ENCODE assay signal across 8 cellular contexts in genomic region chr1:12407050-12407961, GRCh38.
A peak's percentile ranks its signal among the peaks of the same experiment; 100 is the strongest.
DNase-seq lines count a peak whose midpoint lies in the region; ATAC-seq and TF ChIP-seq lines count a peak whose summit lies in the region.

No MANE protein-coding gene starts in this region.

- TF ChIP-seq CTCF in right atrium auricular region (IDR thresholded peaks at IDR 0.05) = peak in 1 of 2 donors; percentile 62

- intact Hi-C loops in activated naive CD4-positive, alpha-beta T cell treated with anti-CD3 and anti-CD28 coated beads for 36 hours (cut with micrococcal nuclease) = loop anchor here (1.0 to 5.0 kb wide), 7 partner anchors 21 to 212 kb away; no protein-coding TSS in a partner anchor
- intact Hi-C loops in activated T-helper 2 cell treated with anti-CD3 and anti-CD28 coated beads, Interferon-gamma antibody, Interleukin-2, Interleukin-4, amounts not matched to agents 10 μg/mL and 5 μg/mL and 100 μg/mL, durations not matched to agents 14 hours and 24 hours and 36 hours (cut with micrococcal nuclease) = loop anchor here (1.0 to 5.0 kb wide), 3 partner anchors 27 to 212 kb away; no protein-coding TSS in a partner anchor

- DNase-seq in activated naive CD4-positive, alpha-beta T cell treated with anti-CD3 and anti-CD28 coated beads for 36 hours = peak; percentile 46
- no peak for DNase-seq in activated naive CD4-positive, alpha-beta T cell treated with Interleukin-2 at 50 U/mL for 16 hours
- DNase-seq in activated naive CD8-positive, alpha-beta T cell treated with anti-CD3 and anti-CD28 coated beads, Interleukin-2, amount 10 ng/mL, durations not matched to agents 7 days and 5 days = no peak
- DNase-seq in right atrium auricular region (ENCODE audit: low spot score) = no peak
- DNase-seq in stimulated activated CD4-positive, alpha-beta T cell treated with anti-CD3 and anti-CD28 coated beads, Interleukin-12 subunit alpha, Interleukin-12 subunit beta, amount 100 ng/mL, for 4 hours = no peak
- DNase-seq in activated T-helper 2 cell treated with anti-CD3 and anti-CD28 coated beads, Interferon-gamma antibody, Interleukin-2, Interleukin-4, amounts not matched to agents 10 μg/mL and 5 μg/mL and 100 μg/mL, durations not matched to agents 14 hours and 24 hours and 36 hours (ENCODE audit: low spot score) = no peak

- POLR2A ChIA-PET in activated naive CD8-positive, alpha-beta T cell treated with anti-CD3 and anti-CD28 coated beads, Interleukin-2, amount 10 ng/mL, durations not matched to agents 7 days and 5 days (lab: Charles Lee) = interaction anchor here (0.6 to 1.4 kb wide), 9 partner anchors 9 to 212 kb away, joined by 3 to 9 read pairs (median 3); partner anchors contain the start of gene DHRS3

- no peak overlapping the region for H3K4me3 Mint-ChIP-seq in activated naive CD4-positive, alpha-beta T cell treated with anti-CD3 and anti-CD28 coated beads for 36 hours
- no peak overlapping the region for H3K4me3 Mint-ChIP-seq in activated naive CD8-positive, alpha-beta T cell treated with anti-CD3 and anti-CD28 coated beads, Interleukin-2, amount 10 ng/mL, durations not matched to agents 7 days and 5 days
- no peak overlapping the region for H3K4me3 Mint-ChIP-seq in stimulated activated memory B cell treated with anti-CD40 and anti-IgM and Interleukin-4, amounts not matched to agents 10 μg/mL and 1 μg/mL and 100 μg/mL, for 72 hours
- H3K4me3 Mint-ChIP-seq in activated T-helper 2 cell treated with anti-CD3 and anti-CD28 coated beads, Interferon-gamma antibody, Interleukin-2, Interleukin-4, amounts not matched to agents 10 μg/mL and 5 μg/mL and 100 μg/mL, durations not matched to agents 14 hours and 24 hours and 36 hours (ENCODE audit: low read depth) = no peak overlapping the region

- peaks cover 33% of the 10 kb centered on the region for H3K36me3 ChIP-seq in right atrium auricular region

- no peak overlapping the region for H3K4me3 ChIP-seq in right atrium auricular region

- H3K27ac ChIP-seq in right atrium auricular region = peak overlapping the region; percentile 44 to 74

- no peaks in the 10 kb centered on the region for H3K27me3 ChIP-seq in right atrium auricular region

- no peaks in the 10 kb centered on the region for H3K27me3 Mint-ChIP-seq in activated naive CD4-positive, alpha-beta T cell treated with anti-CD3 and anti-CD28 coated beads for 36 hours (ENCODE audit: low read depth)
- no peaks in the 10 kb centered on the region for H3K27me3 Mint-ChIP-seq in activated naive CD8-positive, alpha-beta T cell treated with anti-CD3 and anti-CD28 coated beads, Interleukin-2, amount 10 ng/mL, durations not matched to agents 7 days and 5 days
- H3K27me3 Mint-ChIP-seq in stimulated activated memory B cell treated with anti-CD40 and anti-IgM and Interleukin-4, amounts not matched to agents 10 μg/mL and 1 μg/mL and 100 μg/mL, for 72 hours = no peaks in the 10 kb centered on the region
- no peaks in the 10 kb centered on the region for H3K27me3 Mint-ChIP-seq in activated T-helper 2 cell treated with anti-CD3 and anti-CD28 coated beads, Interferon-gamma antibody, Interleukin-2, Interleukin-4, amounts not matched to agents 10 μg/mL and 5 μg/mL and 100 μg/mL, durations not matched to agents 14 hours and 24 hours and 36 hours (ENCODE audit: low read depth)

- peaks cover 36% of the 10 kb centered on the region for H3K36me3 Mint-ChIP-seq in activated naive CD4-positive, alpha-beta T cell treated with anti-CD3 and anti-CD28 coated beads for 36 hours (ENCODE audit: low read depth)
- peaks cover 52% of the 10 kb centered on the region for H3K36me3 Mint-ChIP-seq in activated naive CD8-positive, alpha-beta T cell treated with anti-CD3 and anti-CD28 coated beads, Interleukin-2, amount 10 ng/mL, durations not matched to agents 7 days and 5 days
- H3K36me3 Mint-ChIP-seq in stimulated activated memory B cell treated with anti-CD40 and anti-IgM and Interleukin-4, amounts not matched to agents 10 μg/mL and 1 μg/mL and 100 μg/mL, for 72 hours = peaks cover 72% of the 10 kb centered on the region
- H3K36me3 Mint-ChIP-seq in activated T-helper 2 cell treated with anti-CD3 and anti-CD28 coated beads, Interferon-gamma antibody, Interleukin-2, Interleukin-4, amounts not matched to agents 10 μg/mL and 5 μg/mL and 100 μg/mL, durations not matched to agents 14 hours and 24 hours and 36 hours (ENCODE audit: low read depth) = peaks cover 68% of the 10 kb centered on the region

- peak; percentile 89 for ATAC-seq in activated naive CD8-positive, alpha-beta T cell treated with anti-CD3 and anti-CD28 coated beads, Interleukin-2, amount 10 ng/mL, durations not matched to agents 7 days and 5 days (ENCODE audit: low read depth)
- peak; percentile 67 for ATAC-seq in stimulated activated memory B cell treated with anti-CD40 and anti-IgM and Interleukin-4, amounts not matched to agents 10 μg/mL and 1 μg/mL and 100 μg/mL, for 72 hours
- ATAC-seq in GM18907 (IDR thresholded peaks at IDR 0.05; ENCODE audit: unreplicated experiment) = no peak

- no peak overlapping the region for H3K27ac Mint-ChIP-seq in activated naive CD4-positive, alpha-beta T cell treated with anti-CD3 and anti-CD28 coated beads for 36 hours
- H3K27ac Mint-ChIP-seq in activated naive CD8-positive, alpha-beta T cell treated with anti-CD3 and anti-CD28 coated beads, Interleukin-2, amount 10 ng/mL, durations not matched to agents 7 days and 5 days = no peak overlapping the region
- H3K27ac Mint-ChIP-seq in stimulated activated memory B cell treated with anti-CD40 and anti-IgM and Interleukin-4, amounts not matched to agents 10 μg/mL and 1 μg/mL and 100 μg/mL, for 72 hours = peak overlapping the region; percentile 67
- H3K27ac Mint-ChIP-seq in activated T-helper 2 cell treated with anti-CD3 and anti-CD28 coated beads, Interferon-gamma antibody, Interleukin-2, Interleukin-4, amounts not matched to agents 10 μg/mL and 5 μg/mL and 100 μg/mL, durations not matched to agents 14 hours and 24 hours and 36 hours = no peak overlapping the region

- CTCF ChIA-PET in activated naive CD4-positive, alpha-beta T cell treated with anti-CD3 and anti-CD28 coated beads for 36 hours (lab: Charles Lee) = interaction anchor here (1.2 to 2.5 kb wide), 2 partner anchors 42 to 211 kb away, joined by 3 to 8 read pairs; partner anchors contain the start of gene DHRS3

- peaks cover 38% of the 10 kb centered on the region for H3K4me1 Mint-ChIP-seq in activated naive CD4-positive, alpha-beta T cell treated with anti-CD3 and anti-CD28 coated beads for 36 hours (ENCODE audit: low read depth)
- peaks cover 27% of the 10 kb centered on the region for H3K4me1 Mint-ChIP-seq in activated naive CD8-positive, alpha-beta T cell treated with anti-CD3 and anti-CD28 coated beads, Interleukin-2, amount 10 ng/mL, durations not matched to agents 7 days and 5 days
- H3K4me1 Mint-ChIP-seq in stimulated activated memory B cell treated with anti-CD40 and anti-IgM and Interleukin-4, amounts not matched to agents 10 μg/mL and 1 μg/mL and 100 μg/mL, for 72 hours = peaks cover 6% of the 10 kb centered on the region
- H3K4me1 Mint-ChIP-seq in activated T-helper 2 cell treated with anti-CD3 and anti-CD28 coated beads, Interferon-gamma antibody, Interleukin-2, Interleukin-4, amounts not matched to agents 10 μg/mL and 5 μg/mL and 100 μg/mL, durations not matched to agents 14 hours and 24 hours and 36 hours (ENCODE audit: low read depth) = peaks cover 22% of the 10 kb centered on the region

- peaks cover 5% of the 10 kb centered on the region for H3K9me3 Mint-ChIP-seq in activated naive CD4-positive, alpha-beta T cell treated with anti-CD3 and anti-CD28 coated beads for 36 hours
- peaks cover 13% of the 10 kb centered on the region for H3K9me3 Mint-ChIP-seq in activated naive CD8-positive, alpha-beta T cell treated with anti-CD3 and anti-CD28 coated beads, Interleukin-2, amount 10 ng/mL, durations not matched to agents 7 days and 5 days
- peaks cover 14% of the 10 kb centered on the region for H3K9me3 Mint-ChIP-seq in stimulated activated memory B cell treated with anti-CD40 and anti-IgM and Interleukin-4, amounts not matched to agents 10 μg/mL and 1 μg/mL and 100 μg/mL, for 72 hours
- peaks cover 10% of the 10 kb centered on the region for H3K9me3 Mint-ChIP-seq in activated T-helper 2 cell treated with anti-CD3 and anti-CD28 coated beads, Interferon-gamma antibody, Interleukin-2, Interleukin-4, amounts not matched to agents 10 μg/mL and 5 μg/mL and 100 μg/mL, durations not matched to agents 14 hours and 24 hours and 36 hours

- H3K9me3 ChIP-seq in right atrium auricular region = peaks cover 0 to 7% of the 10 kb centered on the region in 2 donors

- H3K4me1 ChIP-seq in right atrium auricular region = peaks cover 0 to 48% of the 10 kb centered on the region in 2 donors
